Comparison of ENCODE assay signal across 21 cellular contexts in the genomic region with DNA sequence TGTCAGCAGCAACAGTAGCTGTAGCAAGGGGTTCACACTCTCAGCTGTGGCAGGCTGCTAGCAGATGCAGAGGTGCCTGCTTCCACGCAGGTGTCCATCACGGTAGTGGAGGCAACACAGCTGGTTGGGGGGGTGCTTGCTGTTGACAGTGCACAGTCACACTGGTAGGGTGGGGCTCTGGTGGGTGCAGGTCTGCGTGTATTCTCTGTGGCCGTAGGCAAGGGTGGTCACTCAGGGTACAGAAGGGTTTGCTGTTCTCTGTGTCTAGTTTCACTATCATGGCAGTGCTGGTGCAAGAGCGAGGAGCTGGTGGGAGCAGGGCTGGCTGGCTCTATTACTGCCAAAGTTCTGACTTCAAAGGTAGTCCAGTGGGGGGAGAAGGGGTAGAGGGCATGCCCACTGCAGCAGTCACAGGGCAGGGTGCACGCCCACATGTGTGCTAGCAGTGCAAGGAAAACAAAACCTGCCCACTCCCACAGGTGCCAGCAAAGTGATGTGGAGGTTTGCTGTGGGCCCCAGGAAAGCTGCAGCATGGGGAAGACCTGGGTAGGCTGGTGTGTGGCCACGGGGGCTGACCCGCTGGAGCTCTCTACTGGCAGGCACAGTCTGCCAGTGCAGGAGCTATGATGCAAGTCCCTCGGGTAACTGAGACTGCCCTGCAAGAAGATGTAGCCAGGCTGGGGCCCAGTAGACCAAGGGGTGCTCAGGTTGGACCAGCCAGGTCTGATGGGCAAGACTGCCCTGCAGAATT. TPM values are rescaled to one million over a fixed set of nuclear protein-coding genes. Genes with fewer than 3 reads are reported as not detected.
DNase-seq lines count a peak whose midpoint lies in the region.
"Had no signal": no experiment of that assay in that cellular context is flagged by ENCODE, and none has a peak within 500 bp of the region (broad histone marks: within the 10 kb centered on the region; RNA-seq: fewer than 3 reads in every experiment).

No MANE protein-coding gene starts in this region.

- H3K27ac ChIP-seq in angular gyrus (ENCODE audit: low read depth, low read length) (peak overlapping the region; percentile 56), layer of hippocampus (ENCODE audit: low read depth, low read length) (peak overlapping the region; percentile 36), temporal lobe (ENCODE audit: low read depth, low read length) (peak overlapping the region; percentile 84)
- H3K27ac ChIP-seq: C4-2B had no signal

- DNase-seq in NAMALWA (ENCODE audit: low spot score): peak; percentile 27
- DNase-seq in AG08396 (ENCODE audit: low spot score): no peak
- no peak for DNase-seq in NCI-H187 treated with DMSO at 0.1 percent for 48 hours (lab: John Stamatoyannopoulos, UW)
- DNase-seq in activated T-cell treated with anti-CD3 and anti-CD28 coated beads, Interleukin-2, amount 50 U/mL, for 1 hour: no peak
- DNase-seq: ACHN, AML-193, DND-41, H9, Kasumi-1, NCI-H1092, NCI-H146, NCI-H2081 treated with DMSO at 0.1 percent for 48 hours, NCI-H774, PC-3, RPMI8226, SIG-M5 had no signal

- peaks cover 3% of the 10 kb centered on the region for H3K27me3 ChIP-seq in layer of hippocampus (ENCODE audit: control insufficient read depth, insufficient read depth, low read length)
- H3K27me3 ChIP-seq: MG63 had no signal

RNA-seq across cellular contexts. Expression of a gene that starts 21.6 kb away (rescaled TPM):
- 42.8 TPM for total RNA-seq in temporal lobe
